ENCODE assay signal across 35 cellular contexts in the genomic region with DNA sequence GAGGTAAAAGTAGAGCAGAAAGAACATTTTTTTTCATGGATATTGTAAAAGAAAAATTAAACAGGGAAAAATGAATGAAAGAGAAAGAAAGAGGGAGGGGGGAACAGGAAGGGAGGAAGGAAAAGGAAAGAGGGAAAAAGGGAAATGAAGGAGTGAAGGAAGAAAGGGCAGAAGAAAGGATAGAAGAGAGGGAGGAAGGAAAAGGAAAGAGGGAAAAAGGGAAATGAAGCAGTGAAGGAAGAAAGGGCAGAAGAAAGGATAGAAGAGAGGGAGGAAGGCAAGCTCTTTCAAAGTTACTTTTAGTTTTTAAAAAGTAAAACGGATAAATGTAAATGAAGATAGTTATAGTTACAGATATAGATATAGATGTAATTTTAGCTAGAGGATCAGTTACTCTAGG.
"Had no signal": no experiment of that assay in that cellular context is flagged by ENCODE, and none has a peak within 500 bp of the region (broad histone marks: within the 10 kb centered on the region; RNA-seq: fewer than 3 reads in every experiment).

No MANE protein-coding gene starts in this region.

- H3K36me3 ChIP-seq: MG63 had no signal

- DNase-seq: Kasumi-1, MG63, MM.1S, MV-4-11, NCI-H1048, NCI-H1092, NCI-H1092 treated with DMSO at 0.1 percent for 48 hours, NCI-H1105, NCI-H1105 treated with DMSO at 0.1 percent for 48 hours, NCI-H1417, NCI-H1417 treated with DMSO at 0.1 percent for 48 hours, NCI-H1436, NCI-H1436 treated with DMSO at 0.1 percent for 48 hours, NCI-H146, NCI-H1694, NCI-H1694 treated with DMSO at 0.1 percent for 48 hours, NCI-H187, NCI-H187 treated with DMSO at 0.1 percent for 48 hours, NCI-H1930, NCI-H2029, NCI-H2029 treated with DMSO at 0.1 percent for 48 hours, NCI-H2081, NCI-H2081 treated with DMSO at 0.1 percent for 48 hours, NCI-H2107, NCI-H2171, NCI-H2171 treated with DMSO at 0.1 percent for 48 hours, NCI-H2227 treated with DMSO at 0.1 percent for 48 hours, NCI-H226, NCI-H345, NCI-H446, NCI-H446 treated with DMSO at 0.1 percent for 48 hours, NCI-H510A, NCI-H510A treated with DMSO at 0.1 percent for 48 hours, NCI-H524, NCI-H524 treated with DMSO at 0.1 percent for 48 hours had no signal

- H3K27me3 ChIP-seq: MG63 had no signal

- H3K9me3 ChIP-seq: MG63 had no signal

- H3K4me3 ChIP-seq: MG63 had no signal
